ENCODE assay signal across 16 cellular contexts in the genomic region with DNA sequence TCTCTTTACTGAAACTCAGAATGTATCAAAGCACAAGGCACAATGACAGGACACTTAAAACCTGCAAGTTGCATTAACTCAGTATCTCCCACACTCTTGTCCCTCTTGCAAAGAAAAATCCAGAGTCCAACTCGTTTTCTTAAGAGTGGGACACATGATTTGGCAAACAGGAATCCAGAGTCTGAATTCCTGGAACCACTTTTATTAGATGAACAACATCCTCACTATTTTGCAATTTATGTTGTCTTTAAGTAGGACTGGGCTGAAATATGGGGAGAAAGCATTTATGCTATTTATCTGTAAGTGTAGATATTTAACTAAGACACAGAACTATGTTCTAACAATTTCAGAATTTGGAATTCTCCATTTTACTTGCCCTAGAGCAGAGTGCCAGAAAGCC.
A peak's percentile ranks its signal among the peaks of the same experiment; 100 is the strongest.
DNase-seq lines count a peak whose midpoint lies in the region; ATAC-seq and TF ChIP-seq lines count a peak whose summit lies in the region.
"Had no signal": no experiment of that assay in that cellular context is flagged by ENCODE, and none has a peak within 500 bp of the region (broad histone marks: within the 10 kb centered on the region; RNA-seq: fewer than 3 reads in every experiment).

No MANE protein-coding gene starts in this region.

- TF ChIP-seq POLR2A in vagina (IDR thresholded peaks at IDR 0.05) = no peak

- peak overlapping the region; percentile 12 for H3K27ac ChIP-seq in vagina

- H3K4me3 ChIP-seq in fibroblast of mammary gland (ENCODE audit: control insufficient read depth, low read depth, low read length) (no peak overlapping the region), vagina (no peak overlapping the region)
- H3K4me3 ChIP-seq: BLaER1 treated with 17β-estradiol and CSF1 and Interleukin-3, amounts not matched to agents 10 nM and 100 nM; MG63 had no signal

- no peaks in the 10 kb centered on the region for H3K27me3 Mint-ChIP-seq in osteocyte (ENCODE audit: unreplicated experiment)
- no peaks in the 10 kb centered on the region for H3K27me3 Mint-ChIP-seq in activated CD4-positive, alpha-beta T cell treated with anti-CD3 and anti-CD28 coated beads, Interleukin-2, amount 10 ng/mL, durations not matched to agents 7 days and 5 days

- H3K4me1 ChIP-seq in vagina = peaks cover 79% of the 10 kb centered on the region

- no peaks in the 10 kb centered on the region for H3K9me3 ChIP-seq in vagina
- H3K9me3 ChIP-seq: BLaER1 treated with 17β-estradiol and CSF1 and Interleukin-3, amounts not matched to agents 10 nM and 100 nM; MG63 had no signal

- H3K27ac Mint-ChIP-seq in osteocyte (ENCODE audit: unreplicated experiment) = peak overlapping the region; percentile 17
- H3K27ac Mint-ChIP-seq in activated CD4-positive, alpha-beta T cell treated with anti-CD3 and anti-CD28 coated beads, Interleukin-2, amount 10 ng/mL, durations not matched to agents 7 days and 5 days = no peak overlapping the region

- H3K9me3 Mint-ChIP-seq in osteocyte (ENCODE audit: unreplicated experiment) = no peaks in the 10 kb centered on the region
- no peaks in the 10 kb centered on the region for H3K9me3 Mint-ChIP-seq in activated CD4-positive, alpha-beta T cell treated with anti-CD3 and anti-CD28 coated beads, Interleukin-2, amount 10 ng/mL, durations not matched to agents 7 days and 5 days

- peaks cover 77% of the 10 kb centered on the region for H3K4me1 Mint-ChIP-seq in osteocyte (ENCODE audit: unreplicated experiment)
- no peaks in the 10 kb centered on the region for H3K4me1 Mint-ChIP-seq in activated CD4-positive, alpha-beta T cell treated with anti-CD3 and anti-CD28 coated beads, Interleukin-2, amount 10 ng/mL, durations not matched to agents 7 days and 5 days

- ATAC-seq in HG03039 (IDR thresholded peaks at IDR 0.05; ENCODE audit: unreplicated experiment) (no peak), HG02970 (IDR thresholded peaks at IDR 0.05; ENCODE audit: low FRiP score, unreplicated experiment) (no peak)
- ATAC-seq: HepG2, Right ventricle myocardium inferior had no signal

- intact Hi-C loops in vagina (cut with DNase I) = no loop called here

- DNase-seq in amniotic epithelial cell (ENCODE audit: low read depth) (peak; percentile 71), fibroblast of mammary gland (ENCODE audit: low read depth) (peak; percentile 41), osteocyte (ENCODE audit: extremely low spot score, unreplicated experiment) (no peak), vagina (ENCODE audit: extremely low spot score in 2 of 2) (no peak)
- DNase-seq in activated CD4-positive, alpha-beta T cell treated with anti-CD3 and anti-CD28 coated beads, Interleukin-2, amount 10 ng/mL, durations not matched to agents 7 days and 5 days = no peak
- DNase-seq: DMS 273 treated with DMSO at 0.1 percent for 48 hours, NCI-H1105, NCI-H187, NCI-H446, NCI-H82 had no signal

- H3K4me3 Mint-ChIP-seq in osteocyte (ENCODE audit: unreplicated experiment) = no peak overlapping the region
- no peak overlapping the region for H3K4me3 Mint-ChIP-seq in activated CD4-positive, alpha-beta T cell treated with anti-CD3 and anti-CD28 coated beads, Interleukin-2, amount 10 ng/mL, durations not matched to agents 7 days and 5 days

- POLR2A ChIA-PET in activated CD4-positive, alpha-beta T cell treated with anti-CD3 and anti-CD28 coated beads, Interleukin-2, amount 10 ng/mL, durations not matched to agents 7 days and 5 days (lab: Charles Lee) = no interaction called here

- no peaks in the 10 kb centered on the region for H3K27me3 ChIP-seq in vagina
- H3K27me3 ChIP-seq: BLaER1 treated with 17β-estradiol and CSF1 and Interleukin-3, amounts not matched to agents 10 nM and 100 nM; MG63 had no signal

- peaks cover 41% of the 10 kb centered on the region for H3K36me3 Mint-ChIP-seq in osteocyte (ENCODE audit: unreplicated experiment)
- H3K36me3 Mint-ChIP-seq in activated CD4-positive, alpha-beta T cell treated with anti-CD3 and anti-CD28 coated beads, Interleukin-2, amount 10 ng/mL, durations not matched to agents 7 days and 5 days (ENCODE audit: low read depth) = no peaks in the 10 kb centered on the region

- CTCF ChIA-PET in activated CD4-positive, alpha-beta T cell treated with anti-CD3 and anti-CD28 coated beads, Interleukin-2, amount 10 ng/mL, durations not matched to agents 7 days and 5 days (lab: Charles Lee) = interaction anchor here (0.6 kb wide), 1 partner anchor 400 kb away, joined by 4 read pairs; no protein-coding TSS in a partner anchor

- peaks cover 0 to 19% of the 10 kb centered on the region in 2 donors for H3K36me3 ChIP-seq in vagina
- H3K36me3 ChIP-seq: MG63 had no signal

- TF ChIP-seq CTCF in fibroblast of mammary gland (conservative IDR thresholded peaks at IDR 0.05; ENCODE audit: control insufficient read depth, insufficient read depth, low read depth, low read length) (no peak), osteocyte (IDR thresholded peaks at IDR 0.05) (no peak), vagina (IDR thresholded peaks at IDR 0.05) (no peak)

Comparison
In these comparisons a context has a peak if more than half of its experiments do, and no peak if none do; other contexts are left out.
1. DNase-seq: peak in amniotic epithelial cell (single experiment) and fibroblast of mammary gland (single experiment); none in osteocyte (single experiment), vagina (0 of 2) and activated CD4-positive, alpha-beta T cell treated with anti-CD3 and anti-CD28 coated beads, Interleukin-2, amount 10 ng/mL, durations not matched to agents 7 days and 5 days (single experiment).